ENCODE assay signal across 8 cellular contexts in the genomic region with DNA sequence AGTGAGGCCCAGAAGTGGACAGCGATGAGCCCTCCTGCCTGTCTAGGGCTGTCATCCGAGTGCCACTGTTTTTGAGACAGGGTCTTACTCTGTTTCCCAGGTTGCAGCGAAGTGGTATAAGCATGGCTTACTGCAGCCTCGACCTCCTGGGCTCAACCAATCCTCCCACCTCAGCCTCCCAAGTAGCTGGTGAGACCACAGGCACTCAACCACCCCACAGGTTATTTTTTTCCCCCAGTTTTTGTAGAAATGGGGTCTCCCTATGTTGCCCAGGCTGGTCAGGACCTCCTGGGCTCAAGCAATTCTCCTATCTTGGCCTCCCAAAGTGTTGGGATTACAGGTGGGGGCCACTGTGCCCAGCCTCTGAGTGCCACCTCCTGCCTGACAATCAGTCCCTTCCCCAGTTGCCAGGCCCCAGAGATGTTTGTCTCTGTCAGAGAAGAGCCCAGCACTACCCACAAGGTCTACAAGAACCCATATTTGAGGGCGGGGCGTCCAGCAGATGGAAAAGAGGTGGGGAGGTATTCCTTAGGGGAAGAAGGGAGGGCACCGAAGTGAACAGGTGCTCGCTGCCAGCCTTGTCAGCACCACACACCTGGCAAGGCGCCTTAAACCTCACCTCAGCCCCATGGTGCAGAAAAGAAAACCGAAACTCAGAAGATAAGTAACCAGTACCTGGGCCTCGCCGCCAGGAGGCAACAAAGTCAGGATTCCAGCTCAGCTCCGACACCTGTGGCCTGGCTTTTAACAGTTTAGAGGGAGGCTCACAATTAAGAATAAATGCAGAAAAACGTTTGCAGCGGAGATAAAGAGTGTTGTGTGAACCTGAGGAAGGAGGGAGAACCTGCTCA.
DNase-seq lines count a peak whose midpoint lies in the region; ATAC-seq and TF ChIP-seq lines count a peak whose summit lies in the region.

No MANE protein-coding gene starts in this region.

- CTCF ChIA-PET in Calu3 (lab: Charles Lee) = interaction anchor here (0.6 to 1.4 kb wide), 7 partner anchors 9 to 401 kb away, joined by 3 to 5 read pairs (median 3); no protein-coding TSS in a partner anchor
- CTCF ChIA-PET in activated CD8-positive, alpha-beta T cell treated with anti-CD3 and anti-CD28 coated beads, Interleukin-2, amount 10 ng/mL, durations not matched to agents 7 days and 5 days (lab: Charles Lee) = no interaction called here

- H3K9me3 ChIP-seq in lung (ENCODE audit: control insufficient read depth in 2 of 2, insufficient read depth in 1 of 2, low read length in 1 of 2) = no peaks in the 10 kb centered on the region
- H3K9me3 ChIP-seq in ovary = no peaks in the 10 kb centered on the region

- H3K4me3 Mint-ChIP-seq in Calu3 (ENCODE audit: low read depth, unreplicated experiment) = no peak overlapping the region
- no peak overlapping the region for H3K4me3 Mint-ChIP-seq in activated CD8-positive, alpha-beta T cell treated with anti-CD3 and anti-CD28 coated beads, Interleukin-2, amount 10 ng/mL, durations not matched to agents 7 days and 5 days

- TF ChIP-seq EP300 in ovary (IDR thresholded peaks at IDR 0.05) = no peak

- intact Hi-C loops in Calu3 (cut with micrococcal nuclease; ENCODE audit: unreplicated experiment) (loop anchor here (1.0 kb wide), 1 partner anchor 889 kb away; no protein-coding TSS in a partner anchor), ovary (cut with DNase I) (loop anchor here in 1 of 4 donors (10.0 kb wide), 1 partner anchor 397 kb away; no protein-coding TSS in a partner anchor)

- H3K36me3 ChIP-seq in lung (ENCODE audit: control insufficient read depth in 2 of 2, insufficient read depth in 2 of 2, low read length in 2 of 2) (no peaks in the 10 kb centered on the region), ovary (no peaks in the 10 kb centered on the region)

- no peaks in the 10 kb centered on the region for H3K9me3 Mint-ChIP-seq in Calu3 (ENCODE audit: low read depth, unreplicated experiment)
- no peaks in the 10 kb centered on the region for H3K9me3 Mint-ChIP-seq in activated CD8-positive, alpha-beta T cell treated with anti-CD3 and anti-CD28 coated beads, Interleukin-2, amount 10 ng/mL, durations not matched to agents 7 days and 5 days (ENCODE audit: insufficient read depth)

- H3K27me3 ChIP-seq in lung (ENCODE audit: control insufficient read depth, insufficient read depth) (no peaks in the 10 kb centered on the region), ovary (no peaks in the 10 kb centered on the region)

- BruUV-seq in Calu3 (replicated peaks; lab: Mats Ljungman, UMichigan) = no TSS peak

- H3K4me1 Mint-ChIP-seq in Calu3 (ENCODE audit: low read depth, unreplicated experiment) = peaks cover 20% of the 10 kb centered on the region
- no peaks in the 10 kb centered on the region for H3K4me1 Mint-ChIP-seq in activated CD8-positive, alpha-beta T cell treated with anti-CD3 and anti-CD28 coated beads, Interleukin-2, amount 10 ng/mL, durations not matched to agents 7 days and 5 days (ENCODE audit: low read depth)

- H3K27me3 Mint-ChIP-seq in Calu3 (ENCODE audit: unreplicated experiment) = no peaks in the 10 kb centered on the region
- H3K27me3 Mint-ChIP-seq in activated CD8-positive, alpha-beta T cell treated with anti-CD3 and anti-CD28 coated beads, Interleukin-2, amount 10 ng/mL, durations not matched to agents 7 days and 5 days (ENCODE audit: low read depth) = no peaks in the 10 kb centered on the region

- POLR2A ChIA-PET in activated CD8-positive, alpha-beta T cell treated with anti-CD3 and anti-CD28 coated beads, Interleukin-2, amount 10 ng/mL, durations not matched to agents 7 days and 5 days (lab: Charles Lee) = no interaction called here

- H3K4me3 ChIP-seq in lung = no peak overlapping the region
- H3K4me3 ChIP-seq in ovary = no peak overlapping the region

- TF ChIP-seq CTCF in Calu3 (IDR thresholded peaks at IDR 0.05; ENCODE audit: unreplicated experiment) (peak; percentile 94), lung (IDR thresholded peaks at IDR 0.05; ENCODE audit: control extremely low read depth, extremely low read depth) (no peak), ovary (IDR thresholded peaks at IDR 0.05) (no peak)

- H3K27ac Mint-ChIP-seq in Calu3 (ENCODE audit: unreplicated experiment) = peak overlapping the region; percentile 7
- no peak overlapping the region for H3K27ac Mint-ChIP-seq in activated CD8-positive, alpha-beta T cell treated with anti-CD3 and anti-CD28 coated beads, Interleukin-2, amount 10 ng/mL, durations not matched to agents 7 days and 5 days

- H3K4me1 ChIP-seq in lung (ENCODE audit: control insufficient read depth in 2 of 2, insufficient read depth in 2 of 2, low read length in 2 of 2) (no peaks in the 10 kb centered on the region), ovary (ENCODE audit: insufficient read depth) (peaks cover 3% of the 10 kb centered on the region)

- TF ChIP-seq POLR2A in ovary (IDR thresholded peaks at IDR 0.05) = no peak

- ATAC-seq in HG02852 (IDR thresholded peaks at IDR 0.05; ENCODE audit: unreplicated experiment) (peak; percentile 70), lung (ENCODE audit: insufficient read depth, low FRiP score) (peak; percentile 78), HG02642 (IDR thresholded peaks at IDR 0.05; ENCODE audit: poor library complexity, unreplicated experiment) (no peak)
- no peak for ATAC-seq in activated CD8-positive, alpha-beta T cell treated with anti-CD3 and anti-CD28 coated beads, Interleukin-2, amount 10 ng/mL, durations not matched to agents 7 days and 5 days

- WGBS in lung, 2 donors = 72 to 78% methylated on average over 15 of the region's 15 CpGs
- WGBS in ovary, 3 donors = 71 to 80% (median 75%) methylated on average over 12 to 15 of the region's 15 CpGs

- H3K27ac ChIP-seq in lung (ENCODE audit: low read depth in 1 of 2, low read length in 1 of 2) (no peak overlapping the region), ovary (no peak overlapping the region)

- peaks cover 5% of the 10 kb centered on the region for H3K36me3 Mint-ChIP-seq in Calu3 (ENCODE audit: insufficient read depth, unreplicated experiment)
- no peaks in the 10 kb centered on the region for H3K36me3 Mint-ChIP-seq in activated CD8-positive, alpha-beta T cell treated with anti-CD3 and anti-CD28 coated beads, Interleukin-2, amount 10 ng/mL, durations not matched to agents 7 days and 5 days (ENCODE audit: low read depth)

- peak; percentile 87 for DNase-seq in Calu3
- peak; percentile 30 for DNase-seq in activated CD8-positive, alpha-beta T cell treated with anti-CD3 and anti-CD28 coated beads, Interleukin-2, amount 10 ng/mL, durations not matched to agents 7 days and 5 days
- DNase-seq in lung (ENCODE audit: low spot score) = peak; percentile 58
- DNase-seq in OCI-M2 (lab: John Stamatoyannopoulos, UW; ENCODE audit: unreplicated experiment) = no peak
- DNase-seq in GM19240 (ENCODE audit: insufficient read length, low spot score) = no peak
- no peak for DNase-seq in ovary

Comparison
In these comparisons a context has a peak if more than half of its experiments do, and no peak if none do; other contexts are left out.
1. DNase-seq: peak in Calu3 (single experiment), activated CD8-positive, alpha-beta T cell treated with anti-CD3 and anti-CD28 coated beads, Interleukin-2, amount 10 ng/mL, durations not matched to agents 7 days and 5 days (single experiment) and lung (single experiment); none in OCI-M2 (single experiment), GM19240 (single experiment) and ovary (0 of 5).
2. ATAC-seq: peak in HG02852 (single experiment) and lung (single experiment); none in activated CD8-positive, alpha-beta T cell treated with anti-CD3 and anti-CD28 coated beads, Interleukin-2, amount 10 ng/mL, durations not matched to agents 7 days and 5 days (single experiment) and HG02642 (single experiment).